ENCODE assay signal across 23 cellular contexts in the genomic region with DNA sequence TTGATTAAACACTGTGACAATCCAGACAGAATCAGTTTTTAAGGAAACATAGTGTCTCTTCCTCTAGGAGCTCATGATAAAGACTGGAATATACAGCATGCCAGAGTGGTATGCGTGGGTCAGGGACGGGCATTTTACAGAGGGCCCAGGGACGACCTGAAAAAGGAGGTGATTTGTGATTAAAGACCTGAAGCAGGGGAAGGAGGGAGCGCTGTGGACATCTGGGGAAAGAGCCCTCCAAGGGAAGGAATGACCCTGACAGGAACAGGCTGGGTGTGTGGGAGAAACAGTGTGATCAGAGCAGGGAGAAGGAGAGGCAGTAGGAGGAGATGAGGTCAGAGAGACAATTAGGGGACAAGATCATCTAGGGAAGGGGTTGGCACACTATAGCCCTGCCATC. TPM values are rescaled to one million over a fixed set of nuclear protein-coding genes. Genes with fewer than 3 reads are reported as not detected.
A peak's percentile ranks its signal among the peaks of the same experiment; 100 is the strongest.
DNase-seq lines count a peak whose midpoint lies in the region; ATAC-seq and TF ChIP-seq lines count a peak whose summit lies in the region.
"Had no signal": no experiment of that assay in that cellular context is flagged by ENCODE, and none has a peak within 500 bp of the region (broad histone marks: within the 10 kb centered on the region; RNA-seq: fewer than 3 reads in every experiment).

No MANE protein-coding gene starts in this region.

- WGBS in heart right ventricle, 2 donors = 87 to 89% methylated on average over 4 of the region's 4 CpGs
- 96 to 97% methylated on average over 4 of the region's 4 CpGs for WGBS in sigmoid colon, 2 donors

- H3K4me1 ChIP-seq in heart right ventricle (peaks cover 7 to 78% (median 66%) of the 10 kb centered on the region in 9 donors), right atrium auricular region (peaks cover 0 to 57% of the 10 kb centered on the region in 2 donors), sigmoid colon (peaks cover 0 to 31% (median 26%) of the 10 kb centered on the region in 4 donors)

- H3K27ac ChIP-seq in heart right ventricle = peak overlapping the region in 7 of 10 donors; percentile 10 to 98 (median 53)
- H3K27ac ChIP-seq in right atrium auricular region = peak overlapping the region; percentile 94 to 96
- H3K27ac ChIP-seq in sigmoid colon = peak overlapping the region; percentile 20 to 53 (median 45)
- H3K27ac ChIP-seq: body of pancreas, C4-2B, left lung, psoas muscle had no signal

- H3K27me3 ChIP-seq in heart right ventricle = no peaks in the 10 kb centered on the region
- H3K27me3 ChIP-seq in right atrium auricular region = no peaks in the 10 kb centered on the region
- H3K27me3 ChIP-seq in sigmoid colon = no peaks in the 10 kb centered on the region
- H3K27me3 ChIP-seq: body of pancreas, left lung, transverse colon had no signal

- TF ChIP-seq CTCF in heart right ventricle (IDR thresholded peaks at IDR 0.05) (no peak), right atrium auricular region (IDR thresholded peaks at IDR 0.05) (no peak), sigmoid colon (IDR thresholded peaks at IDR 0.05) (no peak)

- DNase-seq in heart right ventricle (peak in 1 of 2 donors; percentile 2), Right ventricle myocardium superior (no peak), right atrium auricular region (ENCODE audit: low spot score) (peak; percentile 36), sigmoid colon (peak; percentile 34), H4 (ENCODE audit: low spot score) (no peak), epidermal melanocyte (ENCODE audit: insufficient read length, low spot score) (no peak)
- DNase-seq in effector CD4-positive, alpha-beta T cell = no peak
- DNase-seq: activated naive CD8-positive, alpha-beta T cell treated with anti-CD3 and anti-CD28 coated beads, Interleukin-2, amount 10 ng/mL, durations not matched to agents 7 days and 5 days; GOT3; left lung; mucosa of descending colon; MV-4-11; NCI-H1694 treated with DMSO at 0.1 percent for 48 hours; stimulated activated CD4-positive, alpha-beta T cell treated with anti-CD3 and anti-CD28 coated beads, Interleukin-2, amount 100 ng/mL, for 48 hours; stimulated activated naive CD4-positive, alpha-beta T cell treated with Interleukin-2 at 50 U/mL for 16 hours; T1000; transverse colon had no signal

- intact Hi-C loops in heart right ventricle (cut with DNase I) = loop anchor here in 1 of 10 donors (2.0 kb wide), 1 partner anchor 77 kb away; no protein-coding TSS in a partner anchor
- intact Hi-C loops in Right ventricle myocardium superior (cut with DNase I) = no loop called here
- intact Hi-C loops in sigmoid colon (cut with DNase I) = no loop called here

- H3K4me3 ChIP-seq in heart right ventricle = no peak overlapping the region
- H3K4me3 ChIP-seq in right atrium auricular region = no peak overlapping the region
- H3K4me3 ChIP-seq in sigmoid colon = no peak overlapping the region
- H3K4me3 ChIP-seq: body of pancreas, left lung, mucosa of descending colon, psoas muscle, smooth muscle cell, transverse colon had no signal

- H3K9me3 ChIP-seq in heart right ventricle = peaks cover 0 to 6% (median 0%) of the 10 kb centered on the region in 11 donors
- no peaks in the 10 kb centered on the region for H3K9me3 ChIP-seq in right atrium auricular region
- no peaks in the 10 kb centered on the region for H3K9me3 ChIP-seq in sigmoid colon
- H3K9me3 ChIP-seq: body of pancreas, left lung, mucosa of descending colon, psoas muscle, transverse colon had no signal

- no peak for TF ChIP-seq POLR2A in sigmoid colon (IDR thresholded peaks at IDR 0.05)

- H3K36me3 ChIP-seq in heart right ventricle (peaks cover 0 to 27% (median 6%) of the 10 kb centered on the region in 9 donors), right atrium auricular region (no peaks in the 10 kb centered on the region), sigmoid colon (peaks cover 0 to 6% (median 0%) of the 10 kb centered on the region in 4 donors)
- H3K36me3 ChIP-seq: transverse colon had no signal

- ATAC-seq in heart right ventricle (no peak), Right ventricle myocardium superior (ENCODE audit: poor library complexity) (no peak), HG02884 (IDR thresholded peaks at IDR 0.05; ENCODE audit: unreplicated experiment) (no peak)
- ATAC-seq: body of pancreas, left lung, mucosa of descending colon, psoas muscle, WTC11 had no signal

- TF ChIP-seq EP300 in sigmoid colon (IDR thresholded peaks at IDR 0.05) = no peak

RNA-seq across cellular contexts. Expression of gene RASSF4, which starts 3.4 kb away (rescaled TPM):
- total RNA-seq in heart right ventricle (100 to 1,000 TPM in 2 of 10 donors, 10 to 100 TPM in 8; 73.3 to 120 (median 79.9) TPM), Right ventricle myocardium superior (87.5 TPM), right atrium auricular region (10 to 100 TPM; 43.3 to 43.4 TPM), sigmoid colon (10 to 100 TPM; 23.2 to 61.7 (median 45.2) TPM)
- polyA plus RNA-seq in heart right ventricle (10 to 100 TPM; 41.2 to 89.4 TPM), sigmoid colon (10 to 100 TPM in 2 of 3 donors, 1 to 10 TPM in 1; 7.8 to 23.2 (median 13.6) TPM)
- total RNA-seq in H4 (2014; rRNA removed; shearing (Covaris generic)) = 7.6 and 7.8 TPM in 2 replicates

RNA-seq across cellular contexts. Expression of gene DEPP1, which starts 22.4 kb away (rescaled TPM):
- total RNA-seq in heart right ventricle (100 to 1,000 TPM in 1 of 10 donors, 10 to 100 TPM in 9; 10.0 to 172 (median 23.8) TPM), Right ventricle myocardium superior (35.1 TPM), right atrium auricular region (100 to 1,000 TPM in 1 of 2 donors, 10 to 100 TPM in 1; 68.8 to 143 TPM), sigmoid colon (100 to 1,000 TPM in 1 of 4 donors, 10 to 100 TPM in 3; 47.8 to 294 (median 54.7) TPM)
- polyA plus RNA-seq in heart right ventricle (10 to 100 TPM; 27.6 to 40.3 TPM), sigmoid colon (10 to 100 TPM; 16.0 to 58.3 (median 53.6) TPM)
- 31.7 and 44.2 TPM in 2 replicates for total RNA-seq in H4 (2014; rRNA removed; shearing (Covaris generic))

RNA-seq across cellular contexts. Expression of gene ZNF22, which starts 44.5 kb away (rescaled TPM):
- 10 to 100 TPM; 11.0 to 17.2 (median 15.4) TPM for total RNA-seq in heart right ventricle
- polyA plus RNA-seq in heart right ventricle = 10 to 100 TPM; 16.2 to 16.3 TPM
- total RNA-seq in Right ventricle myocardium superior = 11.4 TPM
- total RNA-seq in right atrium auricular region = 10 to 100 TPM; 19.3 to 20.5 TPM
- 10 to 100 TPM; 18.3 to 29.9 (median 24.0) TPM for total RNA-seq in sigmoid colon
- polyA plus RNA-seq in sigmoid colon = 10 to 100 TPM; 12.9 to 16.8 (median 13.5) TPM
- 18.0 and 18.4 TPM in 2 replicates for total RNA-seq in H4 (2014; rRNA removed; shearing (Covaris generic))

RNA-seq across cellular contexts. Expression of gene TMEM72, which starts 45.0 kb away (rescaled TPM):
- total RNA-seq in heart right ventricle (under 1 TPM in 2 of 10 donors, not detected in 8; 0.17 to 0.22 TPM), Right ventricle myocardium superior (not detected), right atrium auricular region (under 1 TPM in 1 of 2 donors, not detected in 1; 0.15 TPM), sigmoid colon (under 1 TPM in 1 of 4 donors, not detected in 3; 0.33 TPM)
- polyA plus RNA-seq in heart right ventricle (not detected), sigmoid colon (10 to 100 TPM in 1 of 3 donors, 1 to 10 TPM in 2; 3.9 to 11.8 (median 4.2) TPM)
- not detected in 2 replicates for total RNA-seq in H4 (2014; rRNA removed; shearing (Covaris generic))
- total RNA-seq: activated naive CD8-positive, alpha-beta T cell treated with anti-CD3 and anti-CD28 coated beads, Interleukin-2, amount 10 ng/mL, durations not matched to agents 7 days and 5 days; psoas muscle; smooth muscle cell; WTC11 had no signal
- polyA plus RNA-seq: psoas muscle, smooth muscle cell had no signal

Comparison
In these comparisons a context has a peak if more than half of its experiments do, and no peak if none do; other contexts are left out.
1. DNase-seq: peak in right atrium auricular region (single experiment) and sigmoid colon (single experiment); none in Right ventricle myocardium superior (single experiment), H4 (single experiment), effector CD4-positive, alpha-beta T cell (single experiment) and epidermal melanocyte (single experiment).
2. H3K27ac ChIP-seq: peak in every context shown above with its lines; median percentile 95 in right atrium auricular region; 53 in heart right ventricle; 45 in sigmoid colon.